ENCODE assay signal across 1 cellular context in genomic region chr5:150224483-150225027, GRCh38.
TF ChIP-seq lines count a peak whose summit lies in the region.

No MANE protein-coding gene starts in this region.

TF ChIP-seq in GM12878, 131 proteins besides CTCF, POLR2A, EP300 and RAD21:
- TF ChIP-seq NR2F1 (conservative IDR thresholded peaks at IDR 0.05) (0 out of 2 replicates have a peak, but pooled peaks have one; percentile 21), RAD51 (IDR thresholded peaks at IDR 0.05) (no peak)
